13 cellular contexts compared by ENCODE assay signal in genomic region chr2:102238039-102238756, GRCh38. TPM values are rescaled to one million over a fixed set of nuclear protein-coding genes. Genes with fewer than 3 reads are reported as not detected.
A peak's percentile ranks its signal among the peaks of the same experiment; 100 is the strongest.
DNase-seq lines count a peak whose midpoint lies in the region; ATAC-seq, FAIRE-seq and TF ChIP-seq lines count a peak whose summit lies in the region.
"Had no signal": no experiment of that assay in that cellular context is flagged by ENCODE, and none has a peak within 500 bp of the region (broad histone marks: within the 10 kb centered on the region; RNA-seq: fewer than 3 reads in every experiment).

No MANE protein-coding gene starts in this region.

- WGBS in A549 (ENCODE audit: missing lambda C conversion rate): 66% methylated on average over 10 of the region's 10 CpGs
- 42% methylated on average over 10 of the region's 10 CpGs for WGBS in HepG2 (ENCODE audit: low lambda C conversion rate)
- WGBS in esophagus squamous epithelium, 2 donors: 49 to 61% methylated on average over 7 to 8 of the region's 10 CpGs

- H3K4me3 ChIP-seq in A549 (no peak overlapping the region), HepG2 (replicated peaks in 1 of 3; ENCODE audit: insufficient read depth in 1 of 3, low read depth in 2 of 3, low read length in 3 of 3) (no peak overlapping the region), esophagus squamous epithelium (no peak overlapping the region)
- H3K4me3 ChIP-seq: lower lobe of right lung had no signal

- H4K20me1 ChIP-seq in HepG2 (ENCODE audit: insufficient read depth, low read length): no peaks in the 10 kb centered on the region

- DNase-seq in A549 (ENCODE audit: low read depth in 1 of 2, low spot score in 1 of 2) (peak in 1 of 2 experiments; percentile 52), EH (ENCODE audit: low read depth) (peak; percentile 68), HepG2 (ENCODE audit: low spot score) (no peak), esophagus squamous epithelium (lab: John Stamatoyannopoulos, UW) (no peak)
- DNase-seq in activated T-helper 2 cell treated with anti-CD3 and anti-CD28 coated beads, Interferon-gamma antibody, Interleukin-2, Interleukin-4, amounts not matched to agents 10 μg/mL and 5 μg/mL and 100 μg/mL, durations not matched to agents 14 hours and 24 hours and 36 hours (ENCODE audit: low spot score): no peak
- no peak for DNase-seq in effector CD4-positive, alpha-beta T cell
- DNase-seq: lower lobe of right lung, MM.1S, NCI-H82, retina, T-cell had no signal

- FAIRE-seq in A549 (lab: Jason Lieb, UNC) (no peak), HepG2 (lab: Jason Lieb, UNC) (no peak)

- TF ChIP-seq CTCF in A549 (IDR thresholded peaks at IDR 0.05) (no peak), HepG2 (CRISPR knock-in tag; IDR thresholded peaks at IDR 0.05) (no peak), esophagus squamous epithelium (IDR thresholded peaks at IDR 0.05) (no peak)

- TF ChIP-seq EP300 in A549 (IDR thresholded peaks at IDR 0.05): no peak
- peak in 1 of 2 experiments; percentile 78; a peak in 1 of 4 replicates for TF ChIP-seq EP300 in HepG2 (IDR thresholded peaks at IDR 0.05; ENCODE audit: low read depth in 2 of 2, low read length in 2 of 2)
- TF ChIP-seq EP300 in HepG2 (CRISPR knock-in tag; IDR thresholded peaks at IDR 0.05; ENCODE audit: borderline replicate concordance): no peak

- H3K36me3 Mint-ChIP-seq in activated T-helper 2 cell treated with anti-CD3 and anti-CD28 coated beads, Interferon-gamma antibody, Interleukin-2, Interleukin-4, amounts not matched to agents 10 μg/mL and 5 μg/mL and 100 μg/mL, durations not matched to agents 14 hours and 24 hours and 36 hours (ENCODE audit: low read depth): no peaks in the 10 kb centered on the region
- H3K36me3 Mint-ChIP-seq: T-cell had no signal

- in situ Hi-C loops in HepG2 (cut with HindIII; ENCODE audit: extremely low pct_ligation_motif_present, low pct_unique_long_range_greater_than_20kb): loop anchor here (5.0 to 10.0 kb wide), 2 partner anchors 216 to 353 kb away; no protein-coding TSS in a partner anchor

- CTCF ChIA-PET in A549 (lab: Yijun Ruan, JAX): interaction anchor here (1.1 to 7.7 kb wide), 4 partner anchors 16 to 227 kb away, joined by 3 to 137 read pairs (median 14); no protein-coding TSS in a partner anchor
- CTCF ChIA-PET in HepG2 (lab: Yijun Ruan, JAX; ENCODE audit: low intra/inter-chr PET ratio, low total read pairs): no interaction called here

- no TSS peak for BruUV-seq in HepG2 (replicated peaks; lab: Mats Ljungman, UMichigan)

- peak overlapping the region; percentile 51 for H3K27ac Mint-ChIP-seq in activated T-helper 2 cell treated with anti-CD3 and anti-CD28 coated beads, Interferon-gamma antibody, Interleukin-2, Interleukin-4, amounts not matched to agents 10 μg/mL and 5 μg/mL and 100 μg/mL, durations not matched to agents 14 hours and 24 hours and 36 hours

- no peak overlapping the region for H3K9ac ChIP-seq in HepG2 (ENCODE audit: insufficient read depth, low read depth, low read length)

- H3K4me1 Mint-ChIP-seq in activated T-helper 2 cell treated with anti-CD3 and anti-CD28 coated beads, Interferon-gamma antibody, Interleukin-2, Interleukin-4, amounts not matched to agents 10 μg/mL and 5 μg/mL and 100 μg/mL, durations not matched to agents 14 hours and 24 hours and 36 hours (ENCODE audit: low read depth): peaks cover 51% of the 10 kb centered on the region

- POLR2A ChIA-PET in A549 (lab: Yijun Ruan, JAX): no interaction called here
- POLR2A ChIA-PET in HepG2 (lab: Yijun Ruan, JAX): no interaction called here

- no peaks in the 10 kb centered on the region for H3K27me3 Mint-ChIP-seq in activated T-helper 2 cell treated with anti-CD3 and anti-CD28 coated beads, Interferon-gamma antibody, Interleukin-2, Interleukin-4, amounts not matched to agents 10 μg/mL and 5 μg/mL and 100 μg/mL, durations not matched to agents 14 hours and 24 hours and 36 hours (ENCODE audit: low read depth)

- H3K4me1 ChIP-seq in A549: peaks cover 17% of the 10 kb centered on the region
- H3K4me1 ChIP-seq in HepG2 (ENCODE audit: insufficient read depth, low read length): peaks cover 58% of the 10 kb centered on the region
- H3K4me1 ChIP-seq in esophagus squamous epithelium: peaks cover 0 to 13% (median 6%) of the 10 kb centered on the region in 3 donors

- H3K27me3 ChIP-seq in HepG2 (ENCODE audit: control insufficient read depth in 1 of 2, insufficient read depth in 2 of 2, low read length in 2 of 2): peaks cover 0 to 18% of the 10 kb centered on the region in 2 experiments; a peak in 3 of 5 replicates
- no peaks in the 10 kb centered on the region for H3K27me3 ChIP-seq in esophagus squamous epithelium

- H3K4me2 ChIP-seq in A549 (peak overlapping the region; percentile 11; the same call in 1 of the 3 replicates), HepG2 (ENCODE audit: low read depth, low read length) (peak overlapping the region; percentile 34; the same call in 1 of the 2 replicates)

- TF ChIP-seq RAD21 in A549 (conservative IDR thresholded peaks at IDR 0.05 in 1 of 2, IDR thresholded peaks at IDR 0.05 in 1 of 2) (no peak), HepG2 (CRISPR knock-in tag; IDR thresholded peaks at IDR 0.05) (no peak)

- H2AFZ ChIP-seq in HepG2 (ENCODE audit: low read length): no peak overlapping the region

- H3K4me3 Mint-ChIP-seq in activated T-helper 2 cell treated with anti-CD3 and anti-CD28 coated beads, Interferon-gamma antibody, Interleukin-2, Interleukin-4, amounts not matched to agents 10 μg/mL and 5 μg/mL and 100 μg/mL, durations not matched to agents 14 hours and 24 hours and 36 hours (ENCODE audit: low read depth): no peak overlapping the region
- H3K4me3 Mint-ChIP-seq: T-cell had no signal

- intact Hi-C loops in activated T-helper 2 cell treated with anti-CD3 and anti-CD28 coated beads, Interferon-gamma antibody, Interleukin-2, Interleukin-4, amounts not matched to agents 10 μg/mL and 5 μg/mL and 100 μg/mL, durations not matched to agents 14 hours and 24 hours and 36 hours (cut with micrococcal nuclease): no loop called here
- intact Hi-C loops in HepG2 (cut with micrococcal nuclease; ENCODE audit: unreplicated experiment): no loop called here
- intact Hi-C loops in esophagus squamous epithelium (cut with DNase I): loop anchor here (5.0 kb wide), 1 partner anchor 216 kb away; no protein-coding TSS in a partner anchor

- no peaks in the 10 kb centered on the region for H3K36me3 ChIP-seq in HepG2 (replicated peaks in 1 of 2; ENCODE audit: control insufficient read depth in 1 of 2, insufficient read depth in 2 of 2, low read length in 2 of 2)
- peaks cover 0 to 16% (median 0%) of the 10 kb centered on the region in 3 donors for H3K36me3 ChIP-seq in esophagus squamous epithelium
- H3K36me3 ChIP-seq: lower lobe of right lung had no signal

- H3K27ac ChIP-seq in A549 (peak overlapping the region; percentile 55 to 76), HepG2 (ENCODE audit: extremely low read length, insufficient read depth, low read length) (no peak overlapping the region), esophagus squamous epithelium (peak overlapping the region in 1 of 4 donors; percentile 7)
- H3K27ac ChIP-seq: lower lobe of right lung had no signal

- TF ChIP-seq POLR2A in A549 (IDR thresholded peaks at IDR 0.05; ENCODE audit: low read length): no peak
- no peak for TF ChIP-seq POLR2A in HepG2 (IDR thresholded peaks at IDR 0.05; ENCODE audit: insufficient read depth in 1 of 2, low read depth in 2 of 2, low read length in 2 of 2)
- no peak for TF ChIP-seq POLR2A in esophagus squamous epithelium (IDR thresholded peaks at IDR 0.05)

- no peaks in the 10 kb centered on the region for H3K9me3 ChIP-seq in A549
- H3K9me3 ChIP-seq in HepG2 (ENCODE audit: low read length): no peaks in the 10 kb centered on the region
- H3K9me3 ChIP-seq in esophagus squamous epithelium: no peaks in the 10 kb centered on the region
- H3K9me3 ChIP-seq: lower lobe of right lung had no signal

- H3K9me3 Mint-ChIP-seq in activated T-helper 2 cell treated with anti-CD3 and anti-CD28 coated beads, Interferon-gamma antibody, Interleukin-2, Interleukin-4, amounts not matched to agents 10 μg/mL and 5 μg/mL and 100 μg/mL, durations not matched to agents 14 hours and 24 hours and 36 hours: no peaks in the 10 kb centered on the region
- H3K9me3 Mint-ChIP-seq: T-cell had no signal

- ATAC-seq in A549 (no peak), HepG2 (no peak), GM21390 (IDR thresholded peaks at IDR 0.05; ENCODE audit: unreplicated experiment) (no peak), GM19328 (IDR thresholded peaks at IDR 0.05; ENCODE audit: unreplicated experiment) (no peak)
- ATAC-seq: lower lobe of right lung, T-cell had no signal

- H3K79me2 ChIP-seq in HepG2 (ENCODE audit: insufficient read depth, low read length): no peaks in the 10 kb centered on the region

RNA-seq across cellular contexts. Expression of gene IL1RL2, which starts 51.4 kb away (rescaled TPM):
- polyA plus RNA-seq in A549 (2011; rRNA removed) (not detected in 2 replicates), A549 (2017; fragmentation: RNase III; extraction: RNeasy Plus Mini Kit Qiagen cat#74134 plus additional on column Dnase treatment) (0.05 TPM in 1 of 3 replicates, not detected in the others), HepG2 (2011; rRNA removed) (0.03 TPM in 1 of 2 replicates, not detected in the other)
- not detected in 2 replicates for polyA plus RNA-seq in A549 (2012; cell fraction: cytosol; rRNA removed)
- not detected in 2 replicates for polyA plus RNA-seq in A549 (2012; cell fraction: nucleus; rRNA removed)
- polyA minus RNA-seq in A549 (2011; rRNA and poly(A)+ RNA removed): 0.33 TPM in 1 of 2 replicates, not detected in the other
- total RNA-seq in activated T-helper 2 cell treated with anti-CD3 and anti-CD28 coated beads, Interferon-gamma antibody, Interleukin-2, Interleukin-4, amounts not matched to agents 10 μg/mL and 5 μg/mL and 100 μg/mL, durations not matched to agents 14 hours and 24 hours and 36 hours: not detected in 2 replicates
- total RNA-seq in HepG2 (2016; rRNA removed; fragmentation: Illumina TruSeq; extraction: Trizol) (not detected in 2 replicates), esophagus squamous epithelium (1 to 10 TPM; 2.5 to 6.7 (median 4.6) TPM)
- total RNA-seq in HepG2 (2016; cell fraction: cytosol; rRNA removed; fragmentation: Illumina TruSeq; extraction: Trizol; ENCODE audit: low read depth): not detected in 2 replicates
- total RNA-seq in HepG2 (2016; cell fraction: insoluble cytoplasmic fraction; rRNA removed; fragmentation: Illumina TruSeq; extraction: Trizol): not detected in 2 replicates
- not detected in 2 replicates for total RNA-seq in HepG2 (2016; cell fraction: membrane; rRNA removed; fragmentation: Illumina TruSeq; extraction: Trizol)
- total RNA-seq in HepG2 (2016; cell fraction: nucleus; rRNA removed; fragmentation: Illumina TruSeq; extraction: Trizol): not detected in 2 replicates
- 0.03 TPM in 1 of 2 replicates, not detected in the other for polyA plus RNA-seq in HepG2 (2011; cell fraction: cytosol; rRNA removed)
- not detected in 2 replicates for polyA plus RNA-seq in HepG2 (2011; cell fraction: nucleus; rRNA removed)
- 0.19 TPM in 1 of 2 replicates, not detected in the other for polyA plus RNA-seq in HepG2 (2012)
- not detected in 2 replicates for polyA plus RNA-seq in HepG2 (2016; cell fraction: cytosol; fragmentation: Illumina TruSeq; extraction: Trizol; ENCODE audit: low read depth)
- polyA plus RNA-seq in HepG2 (2016; cell fraction: insoluble cytoplasmic fraction; fragmentation: Illumina TruSeq; extraction: Trizol; ENCODE audit: low read depth): not detected in 2 replicates
- polyA plus RNA-seq in HepG2 (2016; cell fraction: membrane; fragmentation: Illumina TruSeq; extraction: Trizol; ENCODE audit: low read depth): not detected in 2 replicates
- not detected in 2 replicates for polyA plus RNA-seq in HepG2 (2016; cell fraction: nucleus; fragmentation: Illumina TruSeq; extraction: Trizol; ENCODE audit: insufficient read depth, low read depth)
- polyA minus RNA-seq in HepG2 (2011; rRNA and poly(A)+ RNA removed; ENCODE audit: low replicate concordance): 0.09 and 0.10 TPM in 2 replicates
- polyA minus RNA-seq in HepG2 (2011; cell fraction: cytosol; rRNA and poly(A)+ RNA removed): not detected in 2 replicates
- not detected in 2 replicates for polyA minus RNA-seq in HepG2 (2011; cell fraction: nucleus; rRNA and poly(A)+ RNA removed)
- total RNA-seq: lower lobe of right lung, T-cell had no signal

Comparison
In these comparisons a context has a peak if more than half of its experiments do, and no peak if none do; other contexts are left out.
1. Of the 38 proteins assayed by ChIP-seq in both HepG2 and A549: peak only in HepG2: FOSL2 and HDAC2; only in A549: none; in both: none; in neither: 35; mixed calls (peak in some experiments, not most) for 1.